Comparison of ENCODE assay signal across 7 cellular contexts in genomic region chr3:71064288-71064975, GRCh38.
A peak's percentile ranks its signal among the peaks of the same experiment; 100 is the strongest.
DNase-seq lines count a peak whose midpoint lies in the region; ATAC-seq and TF ChIP-seq lines count a peak whose summit lies in the region.

No MANE protein-coding gene starts in this region.

- TF ChIP-seq CTCF in left ventricle myocardium inferior (IDR thresholded peaks at IDR 0.05; ENCODE audit: borderline replicate concordance) (peak; percentile 18), prostate gland (IDR thresholded peaks at IDR 0.05) (peak in 1 of 4 experiments; percentile 42)

- peak; percentile 9 for DNase-seq in SK-N-DZ (ENCODE audit: low spot score)
- DNase-seq in activated naive CD8-positive, alpha-beta T cell treated with anti-CD3 and anti-CD28 coated beads, Interleukin-2, amount 50 U/mL, for 16 hours (ENCODE audit: low read depth, low spot score): peak; percentile 30
- DNase-seq in left ventricle myocardium inferior: no peak
- peak; percentile 39 for DNase-seq in prostate gland (ENCODE audit: low spot score)

- peak; percentile 21 for TF ChIP-seq POLR2A in prostate gland (IDR thresholded peaks at IDR 0.05)

- peak; percentile 34 for ATAC-seq in GM18519 (IDR thresholded peaks at IDR 0.05; ENCODE audit: low FRiP score, unreplicated experiment)
- ATAC-seq in HG03045 (IDR thresholded peaks at IDR 0.05; ENCODE audit: unreplicated experiment): peak; percentile 37
- ATAC-seq in HG03439 (IDR thresholded peaks at IDR 0.05; ENCODE audit: unreplicated experiment): no peak

- under 1% methylated on average over 47 of the region's 51 CpGs for WGBS in prostate gland

- peaks cover 86% of the 10 kb centered on the region for H3K4me1 ChIP-seq in left ventricle myocardium inferior
- peaks cover 11% of the 10 kb centered on the region for H3K4me1 ChIP-seq in prostate gland (replicated peaks)

- H3K36me3 ChIP-seq in left ventricle myocardium inferior (no peaks in the 10 kb centered on the region), prostate gland (no peaks in the 10 kb centered on the region)

- intact Hi-C loops in left ventricle myocardium inferior (cut with micrococcal nuclease): loop anchor here (10.0 kb wide), 1 partner anchor 60 kb away; no protein-coding TSS in a partner anchor
- intact Hi-C loops in prostate gland (cut with DNase I): loop anchor here (2.0 kb wide), 2 partner anchors 64 to 520 kb away; no protein-coding TSS in a partner anchor

- H3K27me3 ChIP-seq in left ventricle myocardium inferior (ENCODE audit: low read depth) (no peaks in the 10 kb centered on the region), prostate gland (replicated peaks; ENCODE audit: insufficient read depth) (no peaks in the 10 kb centered on the region)

- H3K27ac ChIP-seq in left ventricle myocardium inferior (replicated peaks) (peak overlapping the region; percentile 96), prostate gland (peak overlapping the region; percentile 96 to 99)

- H3K4me3 ChIP-seq in left ventricle myocardium inferior (peak overlapping the region; percentile 77), prostate gland (peak overlapping the region; percentile 58 to 67)

- H3K9me3 ChIP-seq in left ventricle myocardium inferior (replicated peaks) (no peaks in the 10 kb centered on the region), prostate gland (no peaks in the 10 kb centered on the region)
